In the genomic region with DNA sequence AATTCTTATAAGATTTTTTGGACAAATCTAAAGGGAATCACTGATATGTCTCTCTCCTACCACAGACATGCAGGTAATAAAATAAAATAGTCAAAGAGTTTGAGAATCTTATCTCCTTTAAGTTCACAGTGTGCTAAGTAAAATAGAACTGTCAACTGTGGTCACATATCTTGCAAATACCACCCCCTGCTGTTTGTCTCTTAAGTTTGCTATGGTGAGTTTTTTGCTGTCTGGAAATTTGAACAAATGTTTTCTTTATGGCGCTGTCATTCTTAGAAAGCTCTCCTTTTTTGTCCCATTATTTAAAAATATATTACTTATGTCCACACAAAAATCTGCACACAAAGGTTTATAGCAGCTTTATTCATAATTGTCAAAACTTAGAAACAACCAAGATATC, we compare ENCODE assay signal across 8 cellular contexts. TPM values are rescaled to one million over a fixed set of nuclear protein-coding genes. Genes with fewer than 3 reads are reported as not detected.
DNase-seq lines count a peak whose midpoint lies in the region; ATAC-seq and TF ChIP-seq lines count a peak whose summit lies in the region.

No MANE protein-coding gene starts in this region.

- CTCF ChIA-PET in activated naive CD4-positive, alpha-beta T cell treated with anti-CD3 and anti-CD28 coated beads, Interleukin-2, amount 10 ng/mL, durations not matched to agents 7 days and 5 days (lab: Charles Lee) = interaction anchor here (0.7 to 4.7 kb wide), 10 partner anchors 10 to 350 kb away, joined by 3 to 72 read pairs (median 4); partner anchors contain the start of genes GIMAP4 and GIMAP8
- CTCF ChIA-PET in PC-9 (lab: Charles Lee) (no interaction called here), Calu3 (lab: Charles Lee) (no interaction called here)

- no peaks in the 10 kb centered on the region for H3F3A ChIP-seq in PC-9 (ENCODE audit: insufficient read depth, low read depth)

- H3K9me3 Mint-ChIP-seq in activated naive CD4-positive, alpha-beta T cell treated with anti-CD3 and anti-CD28 coated beads, Interleukin-2, amount 10 ng/mL, durations not matched to agents 7 days and 5 days = peaks cover 14% of the 10 kb centered on the region
- no peaks in the 10 kb centered on the region for H3K9me3 Mint-ChIP-seq in Calu3 (ENCODE audit: low read depth, unreplicated experiment)

- no peaks in the 10 kb centered on the region for H3K27me3 Mint-ChIP-seq in activated naive CD4-positive, alpha-beta T cell treated with anti-CD3 and anti-CD28 coated beads, Interleukin-2, amount 10 ng/mL, durations not matched to agents 7 days and 5 days
- peaks cover 32% of the 10 kb centered on the region for H3K27me3 Mint-ChIP-seq in Calu3 (ENCODE audit: unreplicated experiment)

- H3K9me2 ChIP-seq in PC-9 (ENCODE audit: insufficient read depth) = no peaks in the 10 kb centered on the region

- ATAC-seq in activated CD4-positive, CD25-positive, alpha-beta regulatory T cell treated with anti-CD3 and anti-CD28 coated beads, Interleukin-2, amount 50 U/mL, for 24 hours = no peak

- H3K4me1 ChIP-seq in PC-9 (replicated peaks; ENCODE audit: insufficient read depth) (no peaks in the 10 kb centered on the region), esophagus squamous epithelium (peaks cover 0 to 18% (median 0%) of the 10 kb centered on the region in 3 donors), testis (no peaks in the 10 kb centered on the region), ovary (ENCODE audit: insufficient read depth) (peaks cover 2% of the 10 kb centered on the region)

- TF ChIP-seq POLR2A in esophagus squamous epithelium (IDR thresholded peaks at IDR 0.05) (no peak), testis (IDR thresholded peaks at IDR 0.05) (no peak), ovary (IDR thresholded peaks at IDR 0.05) (no peak)

- H3K27ac ChIP-seq in PC-9 (no peak overlapping the region), esophagus squamous epithelium (peak overlapping the region in 1 of 4 donors; percentile 16), testis (no peak overlapping the region), ovary (no peak overlapping the region)

- H3K4me3 Mint-ChIP-seq in activated naive CD4-positive, alpha-beta T cell treated with anti-CD3 and anti-CD28 coated beads, Interleukin-2, amount 10 ng/mL, durations not matched to agents 7 days and 5 days = peak overlapping the region; percentile 71
- H3K4me3 Mint-ChIP-seq in Calu3 (ENCODE audit: low read depth, unreplicated experiment) = no peak overlapping the region

- H3K27ac Mint-ChIP-seq in activated naive CD4-positive, alpha-beta T cell treated with anti-CD3 and anti-CD28 coated beads, Interleukin-2, amount 10 ng/mL, durations not matched to agents 7 days and 5 days = peak overlapping the region; percentile 96
- H3K27ac Mint-ChIP-seq in Calu3 (ENCODE audit: unreplicated experiment) = no peak overlapping the region

- no peak overlapping the region for H3K4me2 ChIP-seq in PC-9

- H3K27me3 ChIP-seq in PC-9 (ENCODE audit: insufficient read depth, low read depth) (no peaks in the 10 kb centered on the region; the same call in 1 of the 2 replicates), esophagus squamous epithelium (no peaks in the 10 kb centered on the region), testis (no peaks in the 10 kb centered on the region), ovary (no peaks in the 10 kb centered on the region)

- TF ChIP-seq EP300 in ovary (IDR thresholded peaks at IDR 0.05) = no peak

- no peaks in the 10 kb centered on the region for H4K20me1 ChIP-seq in PC-9 (ENCODE audit: insufficient read depth)

- peaks cover 17% of the 10 kb centered on the region for H3K36me3 Mint-ChIP-seq in activated naive CD4-positive, alpha-beta T cell treated with anti-CD3 and anti-CD28 coated beads, Interleukin-2, amount 10 ng/mL, durations not matched to agents 7 days and 5 days
- H3K36me3 Mint-ChIP-seq in Calu3 (ENCODE audit: insufficient read depth, unreplicated experiment) = no peaks in the 10 kb centered on the region

- DNase-seq in activated naive CD4-positive, alpha-beta T cell treated with anti-CD3 and anti-CD28 coated beads, Interleukin-2, amount 10 ng/mL, durations not matched to agents 7 days and 5 days = no peak
- no peak for DNase-seq in activated naive CD4-positive, alpha-beta T cell treated with anti-CD3 and anti-CD28 coated beads, Interleukin-2, amount 50 U/mL, for 16 hours
- DNase-seq in PC-9 (no peak), esophagus squamous epithelium (lab: John Stamatoyannopoulos, UW) (no peak), testis (no peak), Calu3 (no peak), ovary (no peak)

- no peak overlapping the region for H2AFZ ChIP-seq in PC-9

- WGBS in esophagus squamous epithelium, 2 donors = 13 to 57% methylated on average over 1 of the region's 1 CpG
- 47 to 75% methylated on average over 1 of the region's 1 CpG for WGBS in testis, 2 donors
- WGBS in ovary, 3 donors = 51 to 59% (median 51%) methylated on average over 1 of the region's 1 CpG

- peak; percentile 34; the same call in 1 of the 2 replicates for TF ChIP-seq CTCF in PC-9 (conservative IDR thresholded peaks at IDR 0.05)
- peak in 4 of 6 experiments; percentile 25 to 46 (median 34) for TF ChIP-seq CTCF in esophagus squamous epithelium (IDR thresholded peaks at IDR 0.05)
- TF ChIP-seq CTCF in testis (IDR thresholded peaks at IDR 0.05) = peak in 2 of 3 experiments; percentile 17 to 19
- no peak for TF ChIP-seq CTCF in Calu3 (IDR thresholded peaks at IDR 0.05; ENCODE audit: unreplicated experiment)
- TF ChIP-seq CTCF in ovary (IDR thresholded peaks at IDR 0.05) = no peak

- H3K9me3 ChIP-seq in PC-9 (ENCODE audit: insufficient read depth, low read depth) (no peaks in the 10 kb centered on the region), esophagus squamous epithelium (no peaks in the 10 kb centered on the region), testis (no peaks in the 10 kb centered on the region), ovary (no peaks in the 10 kb centered on the region)

- H3K36me3 ChIP-seq in PC-9 (ENCODE audit: low read depth) (no peaks in the 10 kb centered on the region), esophagus squamous epithelium (no peaks in the 10 kb centered on the region), testis (ENCODE audit: low read depth, missing control alignments) (no peaks in the 10 kb centered on the region), ovary (no peaks in the 10 kb centered on the region)

- H3K4me3 ChIP-seq in PC-9 (no peak overlapping the region), esophagus squamous epithelium (no peak overlapping the region), testis (no peak overlapping the region), ovary (no peak overlapping the region)

- peaks cover 54% of the 10 kb centered on the region for H3K4me1 Mint-ChIP-seq in activated naive CD4-positive, alpha-beta T cell treated with anti-CD3 and anti-CD28 coated beads, Interleukin-2, amount 10 ng/mL, durations not matched to agents 7 days and 5 days
- no peaks in the 10 kb centered on the region for H3K4me1 Mint-ChIP-seq in Calu3 (ENCODE audit: low read depth, unreplicated experiment)

- H3K79me2 ChIP-seq in PC-9 (ENCODE audit: low read depth) = no peaks in the 10 kb centered on the region

- intact Hi-C loops in PC-9 (cut with micrococcal nuclease; ENCODE audit: unreplicated experiment) = loop anchor here (5.0 kb wide), 1 partner anchor 310 kb away; no protein-coding TSS in a partner anchor
- intact Hi-C loops in esophagus squamous epithelium (cut with DNase I) = loop anchor here (5.0 kb wide), 1 partner anchor 310 kb away; no protein-coding TSS in a partner anchor
- intact Hi-C loops in testis (cut with DNase I; ENCODE audit: low total_unique reads) = loop anchor here (5.0 kb wide), 1 partner anchor 310 kb away; no protein-coding TSS in a partner anchor
- intact Hi-C loops in Calu3 (cut with micrococcal nuclease; ENCODE audit: unreplicated experiment) = loop anchor here (5.0 to 10.0 kb wide), 2 partner anchors 222 to 470 kb away; no protein-coding TSS in a partner anchor
- intact Hi-C loops in ovary (cut with DNase I) = no loop called here

- POLR2A ChIA-PET in PC-9 (lab: Charles Lee; ENCODE audit: unreplicated experiment) = no interaction called here

- BruUV-seq in PC-9 (replicated peaks; lab: Mats Ljungman, UMichigan) (no TSS peak), Calu3 (replicated peaks; lab: Mats Ljungman, UMichigan) (no TSS peak)

RNA-seq across cellular contexts. Expression of gene GIMAP5, which starts 19.6 kb away (rescaled TPM):
- total RNA-seq in PC-9 (2021) (not detected in 2 replicates), esophagus squamous epithelium (10 to 100 TPM in 2 of 4 donors, 1 to 10 TPM in 1, under 1 TPM in 1; 0.15 to 29.4 (median 8.2) TPM), testis (10 to 100 TPM in 1 of 2 donors, 1 to 10 TPM in 1; 8.4 to 10.6 TPM), Calu3 (2022) (not detected in 2 replicates), ovary (1 to 10 TPM; 1.7 to 7.9 (median 5.6) TPM)
- polyA plus RNA-seq in testis (ENCODE audit: insufficient read depth, low read depth, low replicate concordance) (13.6 TPM), ovary (10 to 100 TPM; 19.3 to 39.7 TPM)

RNA-seq across cellular contexts. Expression of gene GIMAP1, which starts 40.4 kb away (rescaled TPM):
- total RNA-seq in PC-9 (2021) (not detected in 2 replicates), esophagus squamous epithelium (1 to 10 TPM in 3 of 4 donors, under 1 TPM in 1; 0.97 to 9.3 (median 4.8) TPM), testis (1 to 10 TPM; 1.4 to 1.7 TPM), Calu3 (2022) (not detected in 2 replicates), ovary (1 to 10 TPM in 6 of 7 donors, under 1 TPM in 1; 0.58 to 3.1 (median 1.9) TPM)
- polyA plus RNA-seq in testis (ENCODE audit: insufficient read depth, low read depth, low replicate concordance) (2.8 TPM), ovary (1 to 10 TPM; 5.5 to 6.2 TPM)

RNA-seq across cellular contexts. Expression of gene TMEM176B, which starts 43.3 kb away (rescaled TPM):
- total RNA-seq in PC-9 (2021) = 1.9 and 2.3 TPM in 2 replicates
- total RNA-seq in esophagus squamous epithelium = 10 to 100 TPM in 2 of 4 donors, 1 to 10 TPM in 2; 3.3 to 54.9 (median 12.4) TPM
- 1 to 10 TPM; 3.9 to 6.6 TPM for total RNA-seq in testis
- 69.3 TPM for polyA plus RNA-seq in testis (ENCODE audit: insufficient read depth, low read depth, low replicate concordance)
- total RNA-seq in Calu3 (2022) = 3.1 and 7.3 TPM in 2 replicates
- 100 to 1,000 TPM in 6 of 7 donors, 10 to 100 TPM in 1; 86.7 to 145 (median 137) TPM for total RNA-seq in ovary
- 100 to 1,000 TPM; 109 to 131 TPM for polyA plus RNA-seq in ovary

RNA-seq across cellular contexts. Expression of gene TMEM176A, which starts 43.7 kb away (rescaled TPM):
- total RNA-seq in PC-9 (2021) (not detected in 2 replicates), esophagus squamous epithelium (10 to 100 TPM in 2 of 4 donors, 1 to 10 TPM in 2; 2.5 to 35.5 (median 10.7) TPM), testis (1 to 10 TPM; 1.6 to 4.2 TPM), Calu3 (2022) (1.5 and 6.1 TPM in 2 replicates), ovary (100 to 1,000 TPM in 5 of 7 donors, 10 to 100 TPM in 2; 71.8 to 166 (median 127) TPM)
- polyA plus RNA-seq in testis (ENCODE audit: insufficient read depth, low read depth, low replicate concordance) (34.7 TPM), ovary (100 to 1,000 TPM in 1 of 2 donors, 10 to 100 TPM in 1; 92.7 to 143 TPM)

Comparison
In these comparisons a context has a peak if more than half of its experiments do, and no peak if none do; other contexts are left out.
1. CTCF ChIP-seq: peak in PC-9 (single experiment), esophagus squamous epithelium (4 of 6) and testis (2 of 3); none in Calu3 (single experiment) and ovary (0 of 3).
2. intact Hi-C loops: an anchor here in PC-9 (5.0 kb wide), esophagus squamous epithelium (5.0 kb wide), testis (5.0 kb wide) and Calu3 (5.0 to 10.0 kb wide); none called in ovary.